Comparison of ENCODE assay signal across 28 cellular contexts in the genomic region with DNA sequence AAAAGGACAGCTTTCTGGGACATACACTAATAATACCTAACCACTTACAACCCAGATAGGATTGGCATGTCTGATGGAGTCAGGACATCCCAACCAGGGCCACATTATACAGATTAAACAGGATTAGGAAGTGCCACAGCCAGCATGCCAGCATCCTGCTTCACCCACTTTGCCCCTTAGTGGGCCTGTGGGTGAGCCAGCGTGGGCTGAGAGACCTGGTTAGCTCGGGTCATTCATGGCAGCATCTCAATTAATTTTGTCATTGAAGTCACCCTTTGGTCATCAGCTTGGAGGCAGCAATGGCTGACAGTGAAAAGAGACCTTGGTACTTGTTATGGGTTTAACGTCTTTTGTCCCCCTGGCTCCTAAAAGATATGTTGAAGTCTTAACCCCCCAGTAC. TPM values are rescaled to one million over a fixed set of nuclear protein-coding genes. Genes with fewer than 3 reads are reported as not detected.
"Had no signal": no experiment of that assay in that cellular context is flagged by ENCODE, and none has a peak within 500 bp of the region (broad histone marks: within the 10 kb centered on the region; RNA-seq: fewer than 3 reads in every experiment).

No MANE protein-coding gene starts in this region.

- H3K36me3 ChIP-seq: colonic mucosa, esophagus squamous epithelium, gastrocnemius medialis, gastroesophageal sphincter, heart left ventricle, heart right ventricle had no signal

- H3K9me3 ChIP-seq: colonic mucosa, esophagus squamous epithelium, gastrocnemius medialis, gastroesophageal sphincter, heart left ventricle, heart right ventricle had no signal

- H3K4me1 ChIP-seq: colonic mucosa, esophagus squamous epithelium, foreskin keratinocyte, gastrocnemius medialis, gastroesophageal sphincter, heart left ventricle, heart right ventricle had no signal

- H3K4me3 ChIP-seq: colonic mucosa, coronary artery, dorsolateral prefrontal cortex, esophagus squamous epithelium, gastrocnemius medialis, gastroesophageal sphincter, heart left ventricle, heart right ventricle had no signal

- H3K27ac ChIP-seq: colonic mucosa, coronary artery, dorsolateral prefrontal cortex, epithelial cell of prostate, esophagus squamous epithelium, foreskin keratinocyte, gastrocnemius medialis, gastroesophageal sphincter, heart left ventricle, heart right ventricle had no signal

- DNase-seq: colonic mucosa; cortex of kidney; dermis blood vessel endothelial cell; dorsolateral prefrontal cortex; effector CD4-positive, alpha-beta T cell; effector CD8-positive, alpha-beta T cell; effector memory CD4-positive, alpha-beta T cell; effector memory CD8-positive, alpha-beta T cell; endodermal cell; erythroblast; esophagus squamous epithelium; foreskin keratinocyte; foreskin melanocyte; gastrocnemius medialis; glutamatergic neuron; head of caudate nucleus; heart left ventricle; heart right ventricle had no signal

- H3K27me3 ChIP-seq: colonic mucosa, esophagus squamous epithelium, gastrocnemius medialis, gastroesophageal sphincter, heart left ventricle had no signal

- ATAC-seq: effector memory CD8-positive, alpha-beta T cell; esophagus mucosa; foreskin keratinocyte; gastrocnemius medialis; gastroesophageal sphincter; heart left ventricle; heart right ventricle had no signal

RNA-seq across cellular contexts. Expression of gene SLC6A2, which starts 29.9 kb away (rescaled TPM):
- total RNA-seq: dermis blood vessel endothelial cell, endothelial cell of umbilical vein, epithelial cell of proximal tubule, esophagus mucosa, fibroblast of lung, fibroblast of villous mesenchyme, gastrocnemius medialis, glomerular endothelial cell had no signal
- polyA plus RNA-seq: endothelial cell of umbilical vein, fibroblast of lung, foreskin keratinocyte, heart left ventricle, heart right ventricle had no signal

RNA-seq across cellular contexts. Expression of gene CAPNS2, which starts 59.4 kb away (rescaled TPM):
- total RNA-seq: epithelial cell of proximal tubule, frontal cortex, gastrocnemius medialis had no signal
- polyA plus RNA-seq: fibroblast of lung, heart left ventricle had no signal
